ENCODE assay signal across 11 cellular contexts in genomic region chr11:36469063-36469462, GRCh38. TPM values are rescaled to one million over a fixed set of nuclear protein-coding genes. Genes with fewer than 3 reads are reported as not detected.
DNase-seq lines count a peak whose midpoint lies in the region; ATAC-seq and TF ChIP-seq lines count a peak whose summit lies in the region.
"Had no signal": no experiment of that assay in that cellular context is flagged by ENCODE, and none has a peak within 500 bp of the region (broad histone marks: within the 10 kb centered on the region; RNA-seq: fewer than 3 reads in every experiment).

No MANE protein-coding gene starts in this region.

- no peak overlapping the region for H3K27ac Mint-ChIP-seq in activated CD4-positive, alpha-beta memory T cell treated with anti-CD3 and anti-CD28 coated beads, Interleukin-2, amount 10 ng/mL, durations not matched to agents 7 days and 5 days

- peaks cover 3% of the 10 kb centered on the region for H3K4me1 Mint-ChIP-seq in activated CD4-positive, alpha-beta memory T cell treated with anti-CD3 and anti-CD28 coated beads, Interleukin-2, amount 10 ng/mL, durations not matched to agents 7 days and 5 days

- no peaks in the 10 kb centered on the region for H3K27me3 Mint-ChIP-seq in activated CD4-positive, alpha-beta memory T cell treated with anti-CD3 and anti-CD28 coated beads, Interleukin-2, amount 10 ng/mL, durations not matched to agents 7 days and 5 days

- DNase-seq in NCI-H1694 (lab: John Stamatoyannopoulos, UW) (peak; percentile 13), NCI-H1694 treated with DMSO at 0.1 percent for 48 hours (lab: John Stamatoyannopoulos, UW) (no peak), HFF-Myc (ENCODE audit: extremely low read depth, low read depth) (no peak), lower lobe of right lung (no peak), aorta (no peak)
- DNase-seq in activated CD4-positive, alpha-beta memory T cell treated with anti-CD3 and anti-CD28 coated beads, Interleukin-2, amount 10 ng/mL, durations not matched to agents 7 days and 5 days = peak; percentile 39
- DNase-seq: activated gamma-delta T cell, heart left ventricle had no signal

- H3K9me3 Mint-ChIP-seq in activated CD4-positive, alpha-beta memory T cell treated with anti-CD3 and anti-CD28 coated beads, Interleukin-2, amount 10 ng/mL, durations not matched to agents 7 days and 5 days = no peaks in the 10 kb centered on the region

- POLR2A ChIA-PET in activated CD4-positive, alpha-beta memory T cell treated with anti-CD3 and anti-CD28 coated beads, Interleukin-2, amount 10 ng/mL, durations not matched to agents 7 days and 5 days (lab: Charles Lee) = interaction anchor here (1.4 kb wide), 1 partner anchor 9 kb away, joined by 3 read pairs; no protein-coding TSS in a partner anchor

- WGBS in aorta, 2 donors = 68 to 78% methylated on average over 2 of the region's 2 CpGs

- H3K36me3 Mint-ChIP-seq in activated CD4-positive, alpha-beta memory T cell treated with anti-CD3 and anti-CD28 coated beads, Interleukin-2, amount 10 ng/mL, durations not matched to agents 7 days and 5 days (ENCODE audit: low read depth) = no peaks in the 10 kb centered on the region

- ATAC-seq in lower lobe of right lung = no peak
- no peak for ATAC-seq in HG02885 (IDR thresholded peaks at IDR 0.05; ENCODE audit: poor library complexity, unreplicated experiment)
- no peak for ATAC-seq in aorta (ENCODE audit: low FRiP score)
- ATAC-seq in HG03520 (IDR thresholded peaks at IDR 0.05; ENCODE audit: unreplicated experiment) = no peak
- ATAC-seq: A549 had no signal

- H3K9me3 ChIP-seq in lower lobe of right lung (no peaks in the 10 kb centered on the region), aorta (ENCODE audit: control insufficient read depth, low read length) (no peaks in the 10 kb centered on the region)
- H3K9me3 ChIP-seq: A549, heart left ventricle had no signal

- H3K27ac ChIP-seq in lower lobe of right lung = peak overlapping the region; percentile 24
- no peak overlapping the region for H3K27ac ChIP-seq in aorta (ENCODE audit: low read depth in 1 of 2, low read length in 2 of 2)
- H3K27ac ChIP-seq: A549 had no signal

- CTCF ChIA-PET in activated CD4-positive, alpha-beta memory T cell treated with anti-CD3 and anti-CD28 coated beads, Interleukin-2, amount 10 ng/mL, durations not matched to agents 7 days and 5 days (lab: Charles Lee) = interaction anchor here (0.7 to 2.0 kb wide), 7 partner anchors 9 to 179 kb away, joined by 3 to 14 read pairs (median 4); no protein-coding TSS in a partner anchor

- H3K36me3 ChIP-seq in lower lobe of right lung = no peaks in the 10 kb centered on the region
- no peaks in the 10 kb centered on the region for H3K36me3 ChIP-seq in aorta (ENCODE audit: control insufficient read depth in 1 of 2, insufficient read depth in 2 of 2, low read length in 1 of 2)
- H3K36me3 ChIP-seq: heart left ventricle had no signal

- TF ChIP-seq CTCF in HFF-Myc (IDR thresholded peaks at IDR 0.05; ENCODE audit: low read depth, low read length, missing control alignments) (peak; percentile 51), lower lobe of right lung (IDR thresholded peaks at IDR 0.05) (peak; percentile 14)

- intact Hi-C loops in lower lobe of right lung (cut with DNase I) (no loop called here), aorta (cut with DNase I) (no loop called here)

- H3K4me3 ChIP-seq in HFF-Myc (replicated peaks; ENCODE audit: low read depth, low read length) (no peak overlapping the region), lower lobe of right lung (no peak overlapping the region), aorta (ENCODE audit: low read length in 2 of 2) (no peak overlapping the region)
- H3K4me3 ChIP-seq: A549, heart left ventricle had no signal

- no peak overlapping the region for H3K4me3 Mint-ChIP-seq in activated CD4-positive, alpha-beta memory T cell treated with anti-CD3 and anti-CD28 coated beads, Interleukin-2, amount 10 ng/mL, durations not matched to agents 7 days and 5 days

- H3K4me1 ChIP-seq in lower lobe of right lung (peaks cover 14% of the 10 kb centered on the region), aorta (ENCODE audit: control insufficient read depth in 1 of 2, insufficient read depth in 2 of 2, low read length in 2 of 2) (peaks cover 3 to 7% of the 10 kb centered on the region in 2 donors)
- H3K4me1 ChIP-seq: A549 had no signal

- H3K27me3 ChIP-seq in lower lobe of right lung (ENCODE audit: low read depth) (no peaks in the 10 kb centered on the region), aorta (ENCODE audit: control insufficient read depth in 1 of 2, insufficient read depth in 2 of 2, low read length in 1 of 2) (no peaks in the 10 kb centered on the region)
- H3K27me3 ChIP-seq: heart left ventricle had no signal

RNA-seq across cellular contexts. Expression of gene TRAF6, which starts 41.0 kb away (rescaled TPM):
- 10 to 100 TPM; 12.4 to 12.8 TPM for total RNA-seq in activated CD4-positive, alpha-beta memory T cell treated with anti-CD3 and anti-CD28 coated beads, Interleukin-2, amount 10 ng/mL, durations not matched to agents 7 days and 5 days
- 13.7 TPM for total RNA-seq in lower lobe of right lung
- 10 to 100 TPM; 18.7 to 22.5 TPM for total RNA-seq in aorta
- 1 to 10 TPM; 4.4 to 5.7 TPM for polyA plus RNA-seq in aorta

Comparison
In these comparisons a context has a peak if more than half of its experiments do, and no peak if none do; other contexts are left out.
1. DNase-seq: peak in NCI-H1694 (single experiment) and activated CD4-positive, alpha-beta memory T cell treated with anti-CD3 and anti-CD28 coated beads, Interleukin-2, amount 10 ng/mL, durations not matched to agents 7 days and 5 days (single experiment); none in NCI-H1694 treated with DMSO at 0.1 percent for 48 hours (single experiment), HFF-Myc (single experiment), lower lobe of right lung (single experiment) and aorta (0 of 2).